ENCODE assay signal across 8 cellular contexts in genomic region chr3:63967675-63968611, GRCh38. TPM values are rescaled to one million over a fixed set of nuclear protein-coding genes. Genes with fewer than 3 reads are reported as not detected.
DNase-seq lines count a peak whose midpoint lies in the region; ATAC-seq and TF ChIP-seq lines count a peak whose summit lies in the region.

No MANE protein-coding gene starts in this region.

- peak overlapping the region; percentile 70 for H2AFZ ChIP-seq in parathyroid adenoma

- H3K79me2 ChIP-seq in parathyroid adenoma = peaks cover 20% of the 10 kb centered on the region

- H3K4me1 ChIP-seq in foreskin keratinocyte (peaks cover 26% of the 10 kb centered on the region), parathyroid adenoma (peaks cover 27% of the 10 kb centered on the region)

- H3K9me3 ChIP-seq in parathyroid adenoma (ENCODE audit: control insufficient read depth, low read length) = no peaks in the 10 kb centered on the region

- H3K9me3 Mint-ChIP-seq in activated T-helper 17 cell treated with anti-CD3 and anti-CD28 coated beads, Interleukin-2, amount 50 U/mL, for 72 hours = no peaks in the 10 kb centered on the region

- H3K4me3 Mint-ChIP-seq in activated T-helper 17 cell treated with anti-CD3 and anti-CD28 coated beads, Interleukin-2, amount 50 U/mL, for 72 hours = peak overlapping the region; percentile 97

- H3K27me3 Mint-ChIP-seq in activated T-helper 17 cell treated with anti-CD3 and anti-CD28 coated beads, Interleukin-2, amount 50 U/mL, for 72 hours = no peaks in the 10 kb centered on the region

- TF ChIP-seq CTCF in foreskin keratinocyte (conservative IDR thresholded peaks at IDR 0.05) = no peak
- TF ChIP-seq CTCF in parathyroid adenoma (IDR thresholded peaks at IDR 0.05) = no peak

- H3K36me3 Mint-ChIP-seq in activated T-helper 17 cell treated with anti-CD3 and anti-CD28 coated beads, Interleukin-2, amount 50 U/mL, for 72 hours (ENCODE audit: low read depth) = peaks cover 15% of the 10 kb centered on the region

- H3K36me3 ChIP-seq in parathyroid adenoma (ENCODE audit: control insufficient read depth, insufficient read depth, low read length) = no peaks in the 10 kb centered on the region

- H3K4me3 ChIP-seq in parathyroid adenoma (ENCODE audit: low read depth, low read length) = peak overlapping the region; percentile 28

- no peaks in the 10 kb centered on the region for H3K27me3 ChIP-seq in foreskin keratinocyte
- no peaks in the 10 kb centered on the region for H3K27me3 ChIP-seq in parathyroid adenoma (ENCODE audit: control insufficient read depth, insufficient read depth, low read length)

- H3K4me2 ChIP-seq in parathyroid adenoma (ENCODE audit: low read length) = peak overlapping the region; percentile 65

- H3K27ac ChIP-seq in foreskin keratinocyte = no peak overlapping the region
- peak overlapping the region; percentile 90 for H3K27ac ChIP-seq in parathyroid adenoma

- peaks cover 81% of the 10 kb centered on the region for H3K4me1 Mint-ChIP-seq in activated T-helper 17 cell treated with anti-CD3 and anti-CD28 coated beads, Interleukin-2, amount 50 U/mL, for 72 hours

- ATAC-seq in HG02798 (IDR thresholded peaks at IDR 0.05; ENCODE audit: poor library complexity, unreplicated experiment) (peak; percentile 63), foreskin keratinocyte (peak; percentile 54)
- ATAC-seq in activated T-helper 17 cell treated with anti-CD3 and anti-CD28 coated beads, Interleukin-2, amount 50 U/mL, for 72 hours (replicated peaks) = peak; percentile 43

- peak overlapping the region; percentile 94 for H3K27ac Mint-ChIP-seq in activated T-helper 17 cell treated with anti-CD3 and anti-CD28 coated beads, Interleukin-2, amount 50 U/mL, for 72 hours

- DNase-seq in activated gamma-delta T cell treated with Interleukin-2 at 50 U/mL for 16 hours (peak; percentile 32), activated gamma-delta T cell (lab: John Stamatoyannopoulos, UW) (no peak), NCI-H2029 treated with DMSO at 0.1 percent for 48 hours (lab: John Stamatoyannopoulos, UW) (peak; percentile 39), foreskin keratinocyte (no peak), NCI-H1105 treated with DMSO at 0.1 percent for 48 hours (lab: John Stamatoyannopoulos, UW) (no peak)

- no peak overlapping the region for H3K9ac ChIP-seq in parathyroid adenoma

RNA-seq across cellular contexts. Expression of gene PSMD6, which starts 55.4 kb away (rescaled TPM):
- 100 to 1,000 TPM in 1 of 2 donors, 10 to 100 TPM in 1; 79.4 to 113 TPM for total RNA-seq in activated T-helper 17 cell treated with anti-CD3 and anti-CD28 coated beads, Interleukin-2, amount 50 U/mL, for 72 hours
- total RNA-seq in foreskin keratinocyte = 119 and 139 TPM in 2 replicates
- 104 and 132 TPM in 2 replicates for polyA plus RNA-seq in foreskin keratinocyte

RNA-seq across cellular contexts. Expression of gene SCAANT1, which starts 55.8 kb away (rescaled TPM):
- total RNA-seq in activated T-helper 17 cell treated with anti-CD3 and anti-CD28 coated beads, Interleukin-2, amount 50 U/mL, for 72 hours = 1 to 10 TPM in 1 of 2 donors, not detected in 1; 2.4 TPM
- not detected in 2 replicates for total RNA-seq in foreskin keratinocyte
- polyA plus RNA-seq in foreskin keratinocyte = 0.79 TPM in 1 of 2 replicates, not detected in the other

Comparison
In these comparisons a context has a peak if more than half of its experiments do, and no peak if none do; other contexts are left out.
1. DNase-seq: peak in activated gamma-delta T cell treated with Interleukin-2 at 50 U/mL for 16 hours (single experiment) and NCI-H2029 treated with DMSO at 0.1 percent for 48 hours (single experiment); none in activated gamma-delta T cell (single experiment), foreskin keratinocyte (0 of 2) and NCI-H1105 treated with DMSO at 0.1 percent for 48 hours (single experiment).
2. Peak in every context shown above with its lines, with median percentiles within 50 percentile points of each other: ATAC-seq.